Comparison of ENCODE assay signal across 1 cellular context in the genomic region with DNA sequence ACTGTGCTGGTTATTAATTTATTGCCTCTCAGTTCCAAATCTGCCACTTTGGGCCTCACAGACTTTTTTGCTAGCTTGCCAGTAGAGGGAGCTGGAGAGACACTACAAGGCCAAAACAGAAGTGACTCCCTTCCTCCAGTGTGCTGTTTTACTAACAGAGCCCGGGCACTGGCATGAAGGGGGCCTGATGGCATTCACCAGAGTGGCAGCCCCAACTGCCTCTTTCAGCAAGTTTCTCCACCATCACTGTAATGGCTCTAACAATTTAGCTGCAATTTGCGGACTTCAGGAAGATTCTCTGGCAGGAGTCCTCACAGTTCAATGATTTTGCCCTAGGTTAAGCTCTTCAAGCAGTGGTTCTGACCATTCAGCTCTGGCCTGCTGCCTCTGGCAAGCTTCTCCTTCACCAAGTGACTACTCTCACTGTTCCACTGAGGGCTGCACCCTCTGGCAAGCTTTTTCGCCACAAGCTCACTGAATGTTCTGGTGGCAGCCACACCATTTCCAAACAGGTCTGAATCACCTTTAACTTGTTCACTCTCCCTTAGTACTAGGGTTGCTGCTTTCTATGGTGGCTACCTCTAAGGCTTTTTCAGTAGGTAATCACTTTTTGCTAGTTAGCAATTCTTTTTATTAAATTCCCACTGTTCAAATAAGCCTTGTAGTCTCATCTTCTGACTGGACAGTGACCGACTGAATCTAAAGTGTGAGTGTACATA.
TF ChIP-seq lines count a peak whose summit lies in the region.

No MANE protein-coding gene starts in this region.

TF ChIP-seq in IMR-90, 13 proteins besides CTCF, POLR2A, EP300 and RAD21:
- TF ChIP-seq CEBPB (IDR thresholded peaks at IDR 0.05; ENCODE audit: low read depth, low read length): no peak
- TF ChIP-seq, protein P1, sequence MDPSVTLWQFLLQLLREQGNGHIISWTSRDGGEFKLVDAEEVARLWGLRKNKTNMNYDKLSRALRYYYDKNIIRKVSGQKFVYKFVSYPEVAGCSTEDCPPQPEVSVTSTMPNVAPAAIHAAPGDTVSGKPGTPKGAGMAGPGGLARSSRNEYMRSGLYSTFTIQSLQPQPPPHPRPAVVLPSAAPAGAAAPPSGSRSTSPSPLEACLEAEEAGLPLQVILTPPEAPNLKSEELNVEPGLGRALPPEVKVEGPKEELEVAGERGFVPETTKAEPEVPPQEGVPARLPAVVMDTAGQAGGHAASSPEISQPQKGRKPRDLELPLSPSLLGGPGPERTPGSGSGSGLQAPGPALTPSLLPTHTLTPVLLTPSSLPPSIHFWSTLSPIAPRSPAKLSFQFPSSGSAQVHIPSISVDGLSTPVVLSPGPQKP (IDR thresholded peaks at IDR 0.05; ENCODE audit: borderline replicate concordance, low read depth, low read length): no peak
- TF ChIP-seq SMC3 (IDR thresholded peaks at IDR 0.05; ENCODE audit: low read depth, low read length): peak; percentile 79
- 0 out of 2 replicates have a peak, but pooled peaks have one; percentile 4 for TF ChIP-seq NFE2L2 (IDR thresholded peaks at IDR 0.05; ENCODE audit: low read depth, low read length)
- no peak for TF ChIP-seq RFX5 (IDR thresholded peaks at IDR 0.05; ENCODE audit: low read depth, low read length)
